Comparison of ENCODE assay signal across 8 cellular contexts in genomic region chr15:80072285-80072684, GRCh38.
DNase-seq lines count a peak whose midpoint lies in the region; ATAC-seq, FAIRE-seq and TF ChIP-seq lines count a peak whose summit lies in the region.

No MANE protein-coding gene starts in this region.

- H4K20me1 ChIP-seq in OCI-LY1 (ENCODE audit: insufficient read depth, low read length) = no peaks in the 10 kb centered on the region

- TF ChIP-seq CTCF in OCI-LY1 (IDR thresholded peaks at IDR 0.05; ENCODE audit: low read length) = no peak

- in situ Hi-C loops in KBM-7 (cut with MboI; ENCODE audit: low pct_unique_long_range_greater_than_20kb, low sequenced_read_pairs) (no loop called here), T47D (cut with HindIII; ENCODE audit: low pct_unique_long_range_greater_than_20kb, low sequenced_read_pairs) (no loop called here)

- H3K9me2 ChIP-seq in OCI-LY1 (ENCODE audit: low read depth, low read length) = no peaks in the 10 kb centered on the region

- peaks cover 15% of the 10 kb centered on the region; the same call in 1 of the 2 replicates for H3K36me3 ChIP-seq in OCI-LY1 (ENCODE audit: insufficient read depth, low read length)

- H3K27ac ChIP-seq in OCI-LY1 (ENCODE audit: low read depth, low read length, poor library complexity, severe bottlenecking) (peak overlapping the region; percentile 53), skin epidermis (peak overlapping the region in 9 of 21 experiments; percentile 3 to 67 (median 28))

- no peak overlapping the region for H2AFZ ChIP-seq in OCI-LY1 (ENCODE audit: low read length)

- peak overlapping the region; percentile 78 for H3K4me2 ChIP-seq in OCI-LY1 (ENCODE audit: low read length)

- ATAC-seq in GM21786 (IDR thresholded peaks at IDR 0.05; ENCODE audit: unreplicated experiment) = peak; percentile 88

- peak overlapping the region; percentile 56 for H3K9ac ChIP-seq in OCI-LY1 (ENCODE audit: low read length)

- no peaks in the 10 kb centered on the region for H3K9me3 ChIP-seq in OCI-LY1 (ENCODE audit: low read length)

- H3F3A ChIP-seq in OCI-LY1 (ENCODE audit: insufficient read depth, low read length) = no peaks in the 10 kb centered on the region; the same call in 1 of the 2 replicates

- peak; percentile 98 for DNase-seq in KBM-7
- peak; percentile 13 to 96 for DNase-seq in T47D (ENCODE audit: low read depth in 1 of 2, low spot score in 1 of 2)
- peak; percentile 67 for DNase-seq in iPS-NIHi11 (ENCODE audit: low spot score)
- no peak for DNase-seq in NK-92 (lab: John Stamatoyannopoulos, UW; ENCODE audit: unreplicated experiment)

- peaks cover 100% of the 10 kb centered on the region for H3K79me2 ChIP-seq in OCI-LY1 (ENCODE audit: insufficient read depth, low read length)

- H3K27me3 ChIP-seq in OCI-LY1 (ENCODE audit: insufficient read depth, low read length) = no peaks in the 10 kb centered on the region

- peaks cover 81% of the 10 kb centered on the region for H3K4me1 ChIP-seq in OCI-LY1 (ENCODE audit: insufficient read depth, low read length, severe bottlenecking)

- H3K4me3 ChIP-seq in OCI-LY1 (ENCODE audit: low read depth, low read length, poor library complexity, severe bottlenecking) (peak overlapping the region; percentile 56), skin epidermis (peak overlapping the region; percentile 3 to 40 (median 21))

- FAIRE-seq in G401.6 (lab: Jason Lieb, UNC) = peak; percentile 99
